ENCODE assay signal across 15 cellular contexts in the genomic region with DNA sequence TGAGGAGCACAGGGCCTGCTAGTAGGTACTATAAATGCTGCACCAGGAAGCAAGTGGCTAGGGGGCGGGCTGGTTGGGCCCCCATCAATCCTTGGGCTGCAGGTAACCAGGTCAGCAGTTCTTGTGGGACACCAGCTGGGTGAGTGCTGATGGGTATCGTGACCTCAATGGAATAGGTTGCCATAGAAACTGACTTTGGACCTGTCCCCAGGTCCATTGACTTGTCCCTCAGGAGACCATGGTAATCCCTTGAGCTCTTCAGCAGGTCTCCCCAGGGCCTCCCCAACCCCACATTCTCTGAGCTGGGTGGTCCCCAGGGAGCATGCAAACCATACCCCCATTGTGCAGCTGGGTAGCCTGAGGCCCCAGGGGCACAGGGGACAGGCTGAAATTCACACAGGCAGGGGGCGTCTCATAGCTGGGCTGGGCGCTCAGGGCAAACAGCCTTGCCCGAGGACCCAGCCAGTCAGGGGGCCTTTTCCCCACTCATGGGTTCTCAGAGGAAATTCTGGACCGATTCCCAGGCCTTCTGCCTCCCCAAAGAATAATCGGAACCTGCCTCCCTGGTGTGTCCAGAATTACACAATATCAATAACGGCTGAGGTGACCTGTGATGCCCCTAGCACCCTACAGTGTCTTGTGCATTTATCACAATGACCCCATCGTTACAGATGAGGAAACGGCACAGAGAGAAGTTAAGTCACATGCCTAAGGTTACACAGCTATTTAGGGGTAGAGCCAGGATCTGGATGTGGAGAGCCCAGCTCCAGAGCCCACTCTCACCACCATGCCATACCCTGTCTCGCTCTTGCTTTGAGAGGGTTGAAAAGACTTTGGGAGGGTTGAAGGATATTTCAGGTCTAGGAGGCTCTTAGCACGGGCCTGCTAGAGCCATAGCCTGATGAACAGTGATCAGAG. TPM values are rescaled to one million over a fixed set of nuclear protein-coding genes. Genes with fewer than 3 reads are reported as not detected.
DNase-seq lines count a peak whose midpoint lies in the region; ATAC-seq, FAIRE-seq and TF ChIP-seq lines count a peak whose summit lies in the region.
"Had no signal": no experiment of that assay in that cellular context is flagged by ENCODE, and none has a peak within 500 bp of the region (broad histone marks: within the 10 kb centered on the region; RNA-seq: fewer than 3 reads in every experiment).

No MANE protein-coding gene starts in this region.

- peak overlapping the region; percentile 19 to 31 for H3K4me3 Mint-ChIP-seq in CD14-positive monocyte
- peak overlapping the region; percentile 32 for H3K4me3 Mint-ChIP-seq in activated T-helper 17 cell treated with anti-CD3 and anti-CD28 coated beads, Interleukin-2, amount 50 U/mL, for 72 hours
- H3K4me3 Mint-ChIP-seq in natural killer cell, result peak overlapping the region; percentile 74

- H3K27me3 ChIP-seq in GM06990 (replicated peaks; ENCODE audit: control insufficient read depth, insufficient read depth, low read length), result no peaks in the 10 kb centered on the region
- H3K27me3 ChIP-seq: MG63 had no signal

- no peak for ATAC-seq in activated T-helper 17 cell treated with anti-CD3 and anti-CD28 coated beads, Interleukin-2, amount 50 U/mL, for 72 hours (replicated peaks)
- ATAC-seq in natural killer cell, result no peak
- no peak for ATAC-seq in GM21381 (IDR thresholded peaks at IDR 0.05; ENCODE audit: unreplicated experiment)
- no peak for ATAC-seq in HG03460 (IDR thresholded peaks at IDR 0.05; ENCODE audit: unreplicated experiment)

- no peak overlapping the region for H3K4me3 ChIP-seq in GM06990 (replicated peaks; ENCODE audit: low read depth, low read length)
- H3K4me3 ChIP-seq: HAP-1, MG63, SK-N-MC had no signal

- peak overlapping the region; percentile 44 to 89 (median 74) for H3K27ac Mint-ChIP-seq in CD14-positive monocyte
- peak overlapping the region; percentile 52 for H3K27ac Mint-ChIP-seq in activated T-helper 17 cell treated with anti-CD3 and anti-CD28 coated beads, Interleukin-2, amount 50 U/mL, for 72 hours
- H3K27ac Mint-ChIP-seq in natural killer cell, result peak overlapping the region in 1 of 2 donors; percentile 54

- H3K36me3 ChIP-seq in GM06990 (ENCODE audit: control insufficient read depth, insufficient read depth, low read length), result peaks cover 29% of the 10 kb centered on the region

- TF ChIP-seq CTCF in CD14-positive monocyte (IDR thresholded peaks at IDR 0.05), result no peak
- peak; percentile 23 for TF ChIP-seq CTCF in GM06990 (IDR thresholded peaks at IDR 0.05; ENCODE audit: insufficient read depth, low read length, poor library complexity, severe bottlenecking)
- no peak for TF ChIP-seq CTCF in natural killer cell (IDR thresholded peaks at IDR 0.05)

- DNase-seq in CD14-positive monocyte (ENCODE audit: low spot score) (no peak), GM06990 (ENCODE audit: extremely low read depth, insufficient read length) (peak; percentile 68), natural killer cell (no peak), H54 (ENCODE audit: insufficient read length, low spot score) (no peak), ecto neural progenitor cell (ENCODE audit: low spot score) (no peak)
- DNase-seq: C1 segment of cervical spinal cord; effector CD4-positive, alpha-beta T cell; MG63; NK-92 treated with Interleukin-12 subunit alpha and Interleukin-12 subunit beta, amount 100 ng/mL, for 24 hours; stimulated activated CD4-positive, alpha-beta T cell treated with anti-CD3 and anti-CD28 coated beads, Interleukin-2, amount 100 ng/mL, for 48 hours had no signal

- no peak for FAIRE-seq in H54 (lab: Jason Lieb, UNC)

- intact Hi-C loops in CD14-positive monocyte (cut with micrococcal nuclease) (loop anchor here (5.0 to 10.0 kb wide), 4 partner anchors 35 to 180 kb away; a partner anchor contains a TSS), natural killer cell (cut with micrococcal nuclease) (no loop called here)

- peaks cover 41 to 51% of the 10 kb centered on the region in 2 donors for H3K36me3 Mint-ChIP-seq in CD14-positive monocyte
- H3K36me3 Mint-ChIP-seq in activated T-helper 17 cell treated with anti-CD3 and anti-CD28 coated beads, Interleukin-2, amount 50 U/mL, for 72 hours (ENCODE audit: low read depth), result no peaks in the 10 kb centered on the region
- H3K36me3 Mint-ChIP-seq in natural killer cell, result no peaks in the 10 kb centered on the region

- no peak for TF ChIP-seq POLR2A in H54 (IDR thresholded peaks at IDR 0.05; ENCODE audit: low read depth, low read length)

- H3K4me1 Mint-ChIP-seq in CD14-positive monocyte, result peaks cover 62% of the 10 kb centered on the region
- H3K4me1 Mint-ChIP-seq in activated T-helper 17 cell treated with anti-CD3 and anti-CD28 coated beads, Interleukin-2, amount 50 U/mL, for 72 hours, result peaks cover 17% of the 10 kb centered on the region
- H3K4me1 Mint-ChIP-seq in natural killer cell, result peaks cover 6 to 24% of the 10 kb centered on the region in 2 donors

- H3K9me3 Mint-ChIP-seq in CD14-positive monocyte (no peaks in the 10 kb centered on the region), natural killer cell (no peaks in the 10 kb centered on the region)
- H3K9me3 Mint-ChIP-seq in activated T-helper 17 cell treated with anti-CD3 and anti-CD28 coated beads, Interleukin-2, amount 50 U/mL, for 72 hours, result no peaks in the 10 kb centered on the region

- peaks cover 4 to 18% (median 14%) of the 10 kb centered on the region in 3 donors for H3K27me3 Mint-ChIP-seq in CD14-positive monocyte (ENCODE audit: low read depth in 3 of 3)
- no peaks in the 10 kb centered on the region for H3K27me3 Mint-ChIP-seq in activated T-helper 17 cell treated with anti-CD3 and anti-CD28 coated beads, Interleukin-2, amount 50 U/mL, for 72 hours
- no peaks in the 10 kb centered on the region for H3K27me3 Mint-ChIP-seq in natural killer cell (ENCODE audit: low read depth in 2 of 2)

RNA-seq across cellular contexts. Expression of a gene that starts 35.9 kb away (rescaled TPM):
- 1 to 10 TPM; 4.9 to 6.8 TPM for polyA plus RNA-seq in CD14-positive monocyte
- total RNA-seq in activated T-helper 17 cell treated with anti-CD3 and anti-CD28 coated beads, Interleukin-2, amount 50 U/mL, for 72 hours, result 1 to 10 TPM; 5.1 to 6.4 TPM
- total RNA-seq in natural killer cell, result 10 to 100 TPM in 2 of 3 donors, 1 to 10 TPM in 1; 2.3 to 15.6 (median 10.5) TPM
